Comparison of ENCODE assay signal across 11 cellular contexts in genomic region chr16:52633230-52633629, GRCh38.
"Had no signal": no experiment of that assay in that cellular context is flagged by ENCODE, and none has a peak within 500 bp of the region (broad histone marks: within the 10 kb centered on the region; RNA-seq: fewer than 3 reads in every experiment).

No MANE protein-coding gene starts in this region.

- H3K27ac Mint-ChIP-seq: GM23338, H9, HFFc6 had no signal

- H3K4me1 Mint-ChIP-seq: GM23338, H9 had no signal

- H3K9me3 ChIP-seq: HAP-1 had no signal

- ATAC-seq: GM23338, HCT116 had no signal

- H3K4me2 ChIP-seq: GM23338 had no signal

- H3K9ac ChIP-seq: GM23248 had no signal

- H3K27ac ChIP-seq: GM23248 had no signal

- H3K36me3 ChIP-seq: HAP-1 had no signal

- FAIRE-seq: H1, H54 had no signal

- H3K4me3 ChIP-seq: GM23248, GM23338, HAP-1 had no signal

- DNase-seq: GM23248, GOT3, H7, H9, HCEC 1CT, HFFc6 had no signal

- H2AFZ ChIP-seq: GM23248, GM23338 had no signal

- H3K4me3 Mint-ChIP-seq: GM23338, H9, HFFc6 had no signal
